16 cellular contexts compared by ENCODE assay signal in the genomic region with DNA sequence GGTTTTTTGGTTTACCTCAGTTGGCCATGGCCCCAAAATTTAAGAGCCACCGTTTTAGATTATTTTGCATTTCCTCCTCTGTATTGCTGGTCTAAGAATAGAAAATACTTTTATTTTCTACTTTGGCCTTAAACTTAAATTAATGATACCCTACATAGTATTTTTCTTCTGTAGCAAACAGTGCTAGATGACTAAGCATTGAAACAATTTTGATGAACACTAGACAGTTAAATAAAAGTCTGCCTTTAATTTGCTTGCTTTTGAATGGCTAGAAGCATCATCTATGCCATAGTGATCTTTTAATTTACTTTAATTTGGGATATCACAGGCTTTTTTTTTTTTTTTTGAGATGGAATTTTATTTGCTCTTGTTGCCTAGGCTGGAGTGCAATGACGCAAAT.
DNase-seq lines count a peak whose midpoint lies in the region; ATAC-seq and TF ChIP-seq lines count a peak whose summit lies in the region.
"Had no signal": no experiment of that assay in that cellular context is flagged by ENCODE, and none has a peak within 500 bp of the region (broad histone marks: within the 10 kb centered on the region; RNA-seq: fewer than 3 reads in every experiment).

No MANE protein-coding gene starts in this region.

- TF ChIP-seq CTCF in HFFc6 (IDR thresholded peaks at IDR 0.05): no peak
- no peak for TF ChIP-seq CTCF in SK-N-SH (IDR thresholded peaks at IDR 0.05)
- TF ChIP-seq CTCF in fibroblast of lung (conservative IDR thresholded peaks at IDR 0.05 in 1 of 2, IDR thresholded peaks at IDR 0.05 in 1 of 2; ENCODE audit: low read depth in 1 of 2, low read length in 2 of 2): no peak
- no peak for TF ChIP-seq CTCF in vagina (IDR thresholded peaks at IDR 0.05)
- TF ChIP-seq CTCF in dorsolateral prefrontal cortex (IDR thresholded peaks at IDR 0.05 in 54 of 56, conservative IDR thresholded peaks at IDR 0.05 in 2 of 56; ENCODE audit: low read depth in 1 of 56, partially characterized antibody in 56 of 56): no peak

- H4K20me1 ChIP-seq in SK-N-SH (ENCODE audit: insufficient read depth): no peaks in the 10 kb centered on the region
- H4K20me1 ChIP-seq in fibroblast of lung (ENCODE audit: control insufficient read depth, extremely low read depth, insufficient read depth, low read length): no peaks in the 10 kb centered on the region

- no peaks in the 10 kb centered on the region for H3K9me2 ChIP-seq in SK-N-SH

- peak overlapping the region; percentile 17; the same call in 1 of the 2 replicates for H3K4me2 ChIP-seq in SK-N-SH
- peak overlapping the region; percentile 17 for H3K4me2 ChIP-seq in fibroblast of lung (ENCODE audit: extremely low read depth, insufficient read depth, low read length)
- H3K4me2 ChIP-seq: KMS-11 had no signal

- no peaks in the 10 kb centered on the region for H3K27me3 Mint-ChIP-seq in HFFc6 (ENCODE audit: insufficient read depth)

- H2AFZ ChIP-seq in SK-N-SH (ENCODE audit: low read depth) (no peak overlapping the region), fibroblast of lung (ENCODE audit: low read length) (no peak overlapping the region)

- H3K27ac Mint-ChIP-seq in HFFc6: peak overlapping the region; percentile 94
- H3K27ac Mint-ChIP-seq: B cell had no signal

- H3K4me3 ChIP-seq in SK-N-SH (ENCODE audit: low read depth in 2 of 2, low read length in 1 of 2) (no peak overlapping the region), fibroblast of lung (replicated peaks in 1 of 4; ENCODE audit: control extremely low read depth in 1 of 4, insufficient read depth in 1 of 4, low read depth in 3 of 4, low read length in 4 of 4) (no peak overlapping the region), vagina (no peak overlapping the region), dorsolateral prefrontal cortex (no peak overlapping the region)
- H3K4me3 ChIP-seq: SJSA1 had no signal

- ATAC-seq in HG03342 (IDR thresholded peaks at IDR 0.05; ENCODE audit: unreplicated experiment): no peak

- DNase-seq in HFFc6 (peak; percentile 36), SK-N-SH (no peak), fibroblast of lung (ENCODE audit: low read depth in 2 of 2) (peak in 1 of 2 donors; percentile 39), vagina (ENCODE audit: extremely low spot score in 2 of 2) (no peak), DMS153 (lab: John Stamatoyannopoulos, UW) (no peak), dorsolateral prefrontal cortex (no peak)
- DNase-seq in stimulated activated CD4-positive, alpha-beta T cell treated with anti-CD3 and anti-CD28 coated beads, Interleukin-2, amount 100 ng/mL, for 24 hours: no peak
- DNase-seq: COR-L47, NCI-H1417 treated with DMSO at 0.1 percent for 48 hours, NCI-H187 treated with DMSO at 0.1 percent for 48 hours, NCI-H226, NCI-H524 had no signal

- H3K9me3 ChIP-seq in SK-N-SH: no peaks in the 10 kb centered on the region
- no peaks in the 10 kb centered on the region for H3K9me3 ChIP-seq in fibroblast of lung (ENCODE audit: control insufficient read depth, insufficient read depth, low read depth, low read length)
- no peaks in the 10 kb centered on the region for H3K9me3 ChIP-seq in vagina
- H3K9me3 ChIP-seq: SJSA1 had no signal

- 29% methylated on average over 2 of the region's 2 CpGs for WGBS in SK-N-SH (ENCODE audit: low lambda C conversion rate)

- H3K27ac ChIP-seq in SK-N-SH (ENCODE audit: low read depth in 2 of 2, low read length in 1 of 2): peak overlapping the region in 1 of 2 experiments; percentile 78; a peak in 2 of 4 replicates
- peak overlapping the region; percentile 68 for H3K27ac ChIP-seq in fibroblast of lung (ENCODE audit: insufficient read depth, low read length)
- peak overlapping the region; percentile 53 for H3K27ac ChIP-seq in vagina
- H3K27ac ChIP-seq in dorsolateral prefrontal cortex: no peak overlapping the region
- H3K27ac ChIP-seq: KMS-11 had no signal

- POLR2A ChIA-PET in SK-N-SH (lab: Yijun Ruan, JAX): no interaction called here

- H3K79me2 ChIP-seq in SK-N-SH (ENCODE audit: insufficient read depth) (no peaks in the 10 kb centered on the region), fibroblast of lung (ENCODE audit: control insufficient read depth, insufficient read depth, low read length) (no peaks in the 10 kb centered on the region)

- no peak for TF ChIP-seq RAD21 in SK-N-SH (IDR thresholded peaks at IDR 0.05; ENCODE audit: low read length)

- peaks cover 29% of the 10 kb centered on the region for H3K36me3 Mint-ChIP-seq in HFFc6 (ENCODE audit: low read depth)

- peaks cover 62% of the 10 kb centered on the region for H3K4me1 Mint-ChIP-seq in HFFc6 (ENCODE audit: low read depth)
- H3K4me1 Mint-ChIP-seq: B cell had no signal

- H3K4me1 ChIP-seq in SK-N-SH (ENCODE audit: control insufficient read depth in 1 of 2, insufficient read depth in 2 of 2, low read depth in 1 of 2, low read length in 1 of 2) (peaks cover 0 to 18% of the 10 kb centered on the region in 2 experiments; a peak in 2 of 4 replicates), fibroblast of lung (ENCODE audit: control insufficient read depth, extremely low read depth, insufficient read depth, low read length) (peaks cover 11% of the 10 kb centered on the region), vagina (peaks cover 8% of the 10 kb centered on the region)
- H3K4me1 ChIP-seq: SJSA1 had no signal

- H3K9ac ChIP-seq in SK-N-SH (no peak overlapping the region), fibroblast of lung (ENCODE audit: insufficient read depth, low read length) (no peak overlapping the region)
- H3K9ac ChIP-seq: KMS-11 had no signal

- no peak overlapping the region for H3K4me3 Mint-ChIP-seq in HFFc6
- H3K4me3 Mint-ChIP-seq: B cell had no signal

- H3K27me3 ChIP-seq in SK-N-SH (ENCODE audit: insufficient read depth) (no peaks in the 10 kb centered on the region), fibroblast of lung (ENCODE audit: control insufficient read depth, insufficient read depth, low read length) (no peaks in the 10 kb centered on the region), vagina (no peaks in the 10 kb centered on the region), dorsolateral prefrontal cortex (no peaks in the 10 kb centered on the region)
- H3K27me3 ChIP-seq: SJSA1 had no signal

- no peaks in the 10 kb centered on the region for H3K9me3 Mint-ChIP-seq in HFFc6

- intact Hi-C loops in vagina (cut with DNase I): no loop called here
- intact Hi-C loops in dorsolateral prefrontal cortex (cut with DNase I): no loop called here

- peaks cover 35% of the 10 kb centered on the region for H3F3A ChIP-seq in SK-N-SH (replicated peaks; ENCODE audit: insufficient read depth)

- no peak for TF ChIP-seq EP300 in SK-N-SH (IDR thresholded peaks at IDR 0.05; ENCODE audit: borderline replicate concordance in 1 of 2, low read depth in 1 of 2, low read length in 1 of 2)

- CTCF ChIA-PET in SK-N-SH (lab: Yijun Ruan, JAX): no interaction called here

- no peak for TF ChIP-seq POLR2A in vagina (IDR thresholded peaks at IDR 0.05)

- H3K36me3 ChIP-seq in SK-N-SH (replicated peaks in 1 of 2; ENCODE audit: control insufficient read depth in 1 of 2, insufficient read depth in 2 of 2, low read length in 1 of 2): peaks cover 4 to 11% of the 10 kb centered on the region in 2 experiments
- no peaks in the 10 kb centered on the region for H3K36me3 ChIP-seq in fibroblast of lung (ENCODE audit: control insufficient read depth, insufficient read depth, low read length)
- no peaks in the 10 kb centered on the region for H3K36me3 ChIP-seq in vagina

TF ChIP-seq in SK-N-SH, 30 proteins besides CTCF, POLR2A, EP300 and RAD21:
- TF ChIP-seq NRF1 (IDR thresholded peaks at IDR 0.05; ENCODE audit: low read depth, low read length) (no peak), FOXM1 (IDR thresholded peaks at IDR 0.05; ENCODE audit: low read depth) (no peak), FOXJ3 (CRISPR knock-in tag; IDR thresholded peaks at IDR 0.05) (no peak), JUND (IDR thresholded peaks at IDR 0.05) (no peak), POLR2AphosphoS5 (IDR thresholded peaks at IDR 0.05; ENCODE audit: low read depth, low read length) (no peak), SIN3A (IDR thresholded peaks at IDR 0.05; ENCODE audit: borderline replicate concordance, low read depth, low read length) (no peak), ELF1 (IDR thresholded peaks at IDR 0.05) (no peak)
- TF ChIP-seq, protein P1, sequence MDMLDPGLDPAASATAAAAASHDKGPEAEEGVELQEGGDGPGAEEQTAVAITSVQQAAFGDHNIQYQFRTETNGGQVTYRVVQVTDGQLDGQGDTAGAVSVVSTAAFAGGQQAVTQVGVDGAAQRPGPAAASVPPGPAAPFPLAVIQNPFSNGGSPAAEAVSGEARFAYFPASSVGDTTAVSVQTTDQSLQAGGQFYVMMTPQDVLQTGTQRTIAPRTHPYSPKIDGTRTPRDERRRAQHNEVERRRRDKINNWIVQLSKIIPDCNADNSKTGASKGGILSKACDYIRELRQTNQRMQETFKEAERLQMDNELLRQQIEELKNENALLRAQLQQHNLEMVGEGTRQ (IDR thresholded peaks at IDR 0.05; ENCODE audit: borderline replicate concordance, low read depth, low read length): no peak

Comparison
In these comparisons a context has a peak if more than half of its experiments do, and no peak if none do; other contexts are left out.
1. H3K27ac ChIP-seq: peak in fibroblast of lung (single experiment) and vagina (single experiment); none in dorsolateral prefrontal cortex (0 of 59).